5 cellular contexts compared by ENCODE assay signal in the genomic region with DNA sequence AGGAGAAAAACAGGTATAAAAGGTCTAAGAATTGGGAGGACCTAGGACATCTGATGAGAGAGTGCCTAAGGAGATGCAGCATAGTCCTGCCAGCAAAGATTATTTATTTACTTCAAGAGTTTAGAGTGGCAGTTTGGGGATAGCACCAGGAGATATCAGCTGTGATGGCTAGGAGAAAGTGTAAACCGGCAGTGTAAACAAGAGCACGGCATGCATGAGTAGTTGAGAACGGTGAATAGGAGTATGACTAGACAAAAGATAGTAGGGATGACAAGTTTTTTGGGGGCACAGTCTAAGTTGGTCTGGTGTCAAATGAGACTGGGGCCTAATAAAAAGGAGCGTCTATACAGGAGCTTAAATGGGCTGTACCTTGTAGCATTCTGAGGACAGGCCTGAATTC. TPM values are rescaled to one million over a fixed set of nuclear protein-coding genes. Genes with fewer than 3 reads are reported as not detected.
"Had no signal": no experiment of that assay in that cellular context is flagged by ENCODE, and none has a peak within 500 bp of the region (broad histone marks: within the 10 kb centered on the region; RNA-seq: fewer than 3 reads in every experiment).

No MANE protein-coding gene starts in this region.

RNA-seq across cellular contexts. Expression of gene HPGDS, which starts 48.7 kb away (rescaled TPM):
- total RNA-seq: H4, HepG2, HFFc6, HT1080 had no signal
- polyA plus RNA-seq: HepG2, IgD-negative memory B cell had no signal
